Comparison of ENCODE assay signal across 9 cellular contexts in the genomic region with DNA sequence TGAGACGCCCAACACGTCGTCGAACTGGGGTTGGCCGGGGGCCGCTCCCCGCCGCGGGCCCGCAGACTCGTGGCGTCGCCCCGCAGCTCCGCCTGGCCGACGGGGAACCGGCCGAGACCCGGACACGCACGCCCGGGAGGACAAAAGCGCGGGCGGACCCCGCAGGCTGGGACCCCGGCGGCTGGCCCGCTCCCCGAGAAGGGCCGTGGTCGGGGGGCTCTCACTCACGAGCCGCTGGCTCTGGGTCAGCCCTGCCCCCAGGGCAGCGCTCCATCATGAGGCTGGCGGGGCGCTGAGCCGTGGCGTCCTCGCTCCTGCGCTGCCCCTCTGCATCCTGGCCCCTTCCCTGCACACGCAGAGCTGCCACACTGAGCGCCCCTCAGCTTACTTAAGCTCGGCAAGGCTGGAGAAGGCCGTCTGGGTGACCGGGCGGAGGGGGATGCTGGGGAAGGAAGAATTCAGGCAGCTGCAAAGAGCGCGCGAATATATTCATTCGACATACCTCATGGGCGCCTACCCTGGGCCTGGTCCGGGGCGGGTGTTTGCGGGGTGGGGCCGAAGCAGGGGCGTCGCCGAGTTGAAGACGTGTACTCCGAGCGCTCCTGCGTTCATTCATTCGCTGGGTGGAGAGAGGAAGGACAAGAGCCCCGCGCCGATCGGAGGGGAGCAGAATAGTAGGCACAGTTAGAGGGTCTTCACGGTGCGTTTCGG. TPM values are rescaled to one million over a fixed set of nuclear protein-coding genes. Genes with fewer than 3 reads are reported as not detected.
A peak's percentile ranks its signal among the peaks of the same experiment; 100 is the strongest.
DNase-seq lines count a peak whose midpoint lies in the region; ATAC-seq and TF ChIP-seq lines count a peak whose summit lies in the region.
"Had no signal": no experiment of that assay in that cellular context is flagged by ENCODE, and none has a peak within 500 bp of the region (broad histone marks: within the 10 kb centered on the region; RNA-seq: fewer than 3 reads in every experiment).

No MANE protein-coding gene starts in this region.

- H3K4me3 Mint-ChIP-seq in chondrocyte (ENCODE audit: unreplicated experiment), result peak overlapping the region; percentile 73

- H3K9me3 ChIP-seq in HUES6 (ENCODE audit: control insufficient read depth, insufficient read depth, low read depth, low read length) (no peaks in the 10 kb centered on the region), thyroid gland (no peaks in the 10 kb centered on the region)

- DNase-seq in chondrocyte (ENCODE audit: low spot score) (no peak), lower leg skin (ENCODE audit: low spot score in 2 of 2) (peak; percentile 60 to 92), thyroid gland (peak; percentile 45 to 49), NCI-H1694 treated with DMSO at 0.1 percent for 48 hours (lab: John Stamatoyannopoulos, UW) (no peak), NCI-H2196 treated with DMSO at 0.1 percent for 48 hours (lab: John Stamatoyannopoulos, UW; ENCODE audit: unreplicated experiment) (no peak)

- peaks cover 6% of the 10 kb centered on the region for H3K36me3 ChIP-seq in HUES6 (ENCODE audit: control insufficient read depth, insufficient read depth, low read length)
- no peaks in the 10 kb centered on the region for H3K36me3 ChIP-seq in thyroid gland

- no peaks in the 10 kb centered on the region for H3K27me3 Mint-ChIP-seq in chondrocyte (ENCODE audit: low read depth)

- 1 to 5% methylated on average over 51 to 59 of the region's 72 CpGs for WGBS in lower leg skin, 2 donors
- 9 to 11% methylated on average over 23 to 32 of the region's 72 CpGs for WGBS in thyroid gland, 2 donors

- H3K4me1 Mint-ChIP-seq in chondrocyte (ENCODE audit: low read depth), result peaks cover 41% of the 10 kb centered on the region

- H3K27ac Mint-ChIP-seq in chondrocyte (ENCODE audit: unreplicated experiment), result peak overlapping the region; percentile 86

- H3K9ac ChIP-seq in HUES6 (ENCODE audit: low read length), result peak overlapping the region; percentile 63

- H3K4me1 ChIP-seq in HUES6 (ENCODE audit: control insufficient read depth, insufficient read depth, low read length), result peaks cover 28% of the 10 kb centered on the region
- peaks cover 20 to 32% of the 10 kb centered on the region in 2 donors for H3K4me1 ChIP-seq in thyroid gland

- ATAC-seq in GM18502 (IDR thresholded peaks at IDR 0.05; ENCODE audit: poor library complexity, unreplicated experiment), result peak; percentile 37
- ATAC-seq in GM18517 (IDR thresholded peaks at IDR 0.05; ENCODE audit: unreplicated experiment), result no peak

- H3K36me3 Mint-ChIP-seq in chondrocyte (ENCODE audit: low read depth), result peaks cover 2% of the 10 kb centered on the region

- H3K27me3 ChIP-seq in HUES6 (ENCODE audit: control insufficient read depth, insufficient read depth, low read length) (no peaks in the 10 kb centered on the region; the same call in 1 of the 2 replicates), thyroid gland (no peaks in the 10 kb centered on the region)

- H3K4me3 ChIP-seq in HUES6 (ENCODE audit: low read depth, low read length) (peak overlapping the region; percentile 61), lower leg skin (ENCODE audit: low read depth, poor library complexity, severe bottlenecking) (peak overlapping the region; percentile 42), thyroid gland (replicated peaks in 1 of 3) (peak overlapping the region; percentile 44 to 58 (median 56))

- peak overlapping the region; percentile 63; the same call in 1 of the 2 replicates for H3K27ac ChIP-seq in HUES6 (ENCODE audit: low read depth, low read length)
- H3K27ac ChIP-seq in thyroid gland, result peak overlapping the region in 1 of 3 donors; percentile 28

- intact Hi-C loops in lower leg skin (cut with DNase I; ENCODE audit: low total_unique reads), result no loop called here
- intact Hi-C loops in thyroid gland (cut with DNase I), result no loop called here

- H3K9me3 Mint-ChIP-seq in chondrocyte (ENCODE audit: low read depth), result no peaks in the 10 kb centered on the region

- TF ChIP-seq POLR2A in lower leg skin (IDR thresholded peaks at IDR 0.05) (no peak), thyroid gland (IDR thresholded peaks at IDR 0.05) (peak in 1 of 2 donors; percentile 3)

- no peak for TF ChIP-seq CTCF in chondrocyte (IDR thresholded peaks at IDR 0.05)
- no peak for TF ChIP-seq CTCF in lower leg skin (IDR thresholded peaks at IDR 0.05)
- TF ChIP-seq CTCF in thyroid gland (IDR thresholded peaks at IDR 0.05), result no peak

RNA-seq across cellular contexts. Expression of a gene that starts 0.6 kb away (rescaled TPM):
- total RNA-seq in chondrocyte (7.0 to 12.7 TPM (median 12.6 TPM) in 3 replicates), lower leg skin (10 to 100 TPM; 37.2 to 90.0 (median 40.5) TPM), thyroid gland (1 to 10 TPM; 7.2 to 9.3 (median 8.5) TPM)

RNA-seq across cellular contexts. Expression of a gene that starts 32.4 kb away (rescaled TPM):
- 0.67 to 1.2 TPM (median 0.92 TPM) in 3 replicates for total RNA-seq in chondrocyte
- 10 to 100 TPM in 1 of 4 donors, 1 to 10 TPM in 3; 6.5 to 12.2 (median 8.3) TPM for total RNA-seq in lower leg skin
- total RNA-seq in thyroid gland, result not detected
- total RNA-seq: SK-MEL-5 had no signal

Comparison
In these comparisons a context has a peak if more than half of its experiments do, and no peak if none do; other contexts are left out.
1. DNase-seq: peak in lower leg skin (2 of 2) and thyroid gland (2 of 2); none in chondrocyte (single experiment), NCI-H1694 treated with DMSO at 0.1 percent for 48 hours (single experiment) and NCI-H2196 treated with DMSO at 0.1 percent for 48 hours (single experiment).
2. Peak in every context shown above with its lines, with median percentiles within 50 percentile points of each other: H3K4me3 ChIP-seq.